ENCODE assay signal across 8 cellular contexts in the genomic region with DNA sequence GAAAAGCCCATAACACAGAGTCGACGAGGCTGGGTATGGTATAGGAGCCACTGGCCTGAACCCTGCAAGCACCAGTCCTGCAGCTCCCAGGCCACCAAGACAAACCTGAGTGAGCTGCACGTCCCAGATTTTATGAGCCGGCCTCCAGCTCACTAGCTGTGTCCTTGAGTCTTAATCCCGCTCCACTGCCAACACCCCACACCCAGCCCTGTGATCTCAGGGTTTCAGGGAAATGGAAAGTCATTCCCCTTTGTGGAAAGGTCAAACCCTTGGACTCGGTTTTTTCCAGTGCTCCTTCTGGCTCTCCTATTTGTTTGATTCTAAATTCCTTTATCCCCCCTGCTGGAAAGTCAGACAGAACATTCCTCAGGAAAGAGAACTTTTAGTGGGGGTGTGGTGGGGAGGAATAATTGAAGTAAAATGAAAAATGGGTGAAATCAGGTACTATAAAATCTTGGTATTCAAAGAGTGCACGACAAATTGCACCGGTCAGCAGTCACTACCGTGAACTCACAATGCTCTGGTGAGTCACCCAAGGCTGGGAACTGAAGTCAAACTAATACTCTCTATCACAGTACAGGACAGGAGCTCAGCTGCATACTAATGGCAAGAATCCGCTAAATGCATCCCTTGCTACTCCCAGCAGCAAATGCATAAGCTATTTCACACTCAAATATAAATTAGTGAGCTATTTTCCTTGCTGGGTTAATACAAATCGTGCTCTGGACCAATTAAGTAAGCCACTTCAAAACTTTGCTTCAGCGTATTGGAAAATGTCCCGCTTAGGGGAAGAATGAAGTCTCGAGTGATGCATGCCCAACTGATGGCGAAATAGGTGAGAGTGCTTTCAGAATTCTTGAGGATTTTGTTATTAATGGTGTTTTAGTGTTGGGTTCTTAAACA. TPM values are rescaled to one million over a fixed set of nuclear protein-coding genes. Genes with fewer than 3 reads are reported as not detected.
DNase-seq lines count a peak whose midpoint lies in the region; ATAC-seq, FAIRE-seq and TF ChIP-seq lines count a peak whose summit lies in the region.

No MANE protein-coding gene starts in this region.

- no peaks in the 10 kb centered on the region for H3K27me3 ChIP-seq in endothelial cell of umbilical vein (ENCODE audit: control insufficient read depth in 2 of 2, insufficient read depth in 2 of 2, low read length in 2 of 2)

- H3K36me3 Mint-ChIP-seq in nephron progenitor cell (ENCODE audit: low read depth), result no peaks in the 10 kb centered on the region
- H3K36me3 Mint-ChIP-seq in natural killer cell treated with Interleukin-12 subunit alpha and Interleukin-12 subunit beta and Interleukin-15 and Interleukin-18, amount 100 ng/mL, for 72 hours, result no peaks in the 10 kb centered on the region

- dilution Hi-C loops in endothelial cell of umbilical vein (cut with MboI; ENCODE audit: extremely low pct_ligation_motif_present, low sequenced_read_pairs), result no loop called here

- ATAC-seq in natural killer cell treated with Interleukin-12 subunit alpha and Interleukin-12 subunit beta and Interleukin-15 and Interleukin-18, amount 100 ng/mL, for 72 hours, result no peak
- ATAC-seq in HG02852 (IDR thresholded peaks at IDR 0.05; ENCODE audit: unreplicated experiment), result no peak

- no peak overlapping the region for H2AFZ ChIP-seq in endothelial cell of umbilical vein (ENCODE audit: low read depth, low read length)

- DNase-seq in AG09309 (ENCODE audit: low read depth), result peak; percentile 32
- peak; percentile 57 for DNase-seq in NCI-H460 (ENCODE audit: extremely low read depth, low read depth)
- peak; percentile 72 for DNase-seq in endothelial cell of umbilical vein (ENCODE audit: low read depth, low spot score)
- peak; percentile 21 for DNase-seq in nephron progenitor cell
- DNase-seq in OCI-M2 (lab: John Stamatoyannopoulos, UW; ENCODE audit: unreplicated experiment), result no peak
- DNase-seq in natural killer cell treated with Interleukin-12 subunit alpha and Interleukin-12 subunit beta and Interleukin-15 and Interleukin-18, amount 100 ng/mL, for 72 hours (ENCODE audit: low spot score), result no peak
- no peak for DNase-seq in COLO668 (lab: John Stamatoyannopoulos, UW; ENCODE audit: unreplicated experiment)

- no peaks in the 10 kb centered on the region for H3K9me1 ChIP-seq in endothelial cell of umbilical vein (replicated peaks; ENCODE audit: control insufficient read depth, extremely low read depth, insufficient read depth, low read length)

- H4K20me1 ChIP-seq in endothelial cell of umbilical vein (replicated peaks; ENCODE audit: control insufficient read depth, extremely low read depth, insufficient read depth, low read length), result no peaks in the 10 kb centered on the region

- no TSS peak for BruUV-seq in endothelial cell of umbilical vein (replicated peaks; lab: Mats Ljungman, UMichigan)

- TF ChIP-seq CTCF in AG09309 (IDR thresholded peaks at IDR 0.05; ENCODE audit: control insufficient read depth, insufficient read depth, low read depth, low read length, missing control alignments), result no peak
- TF ChIP-seq CTCF in endothelial cell of umbilical vein (IDR thresholded peaks at IDR 0.05; ENCODE audit: extremely low read depth in 1 of 2, insufficient read depth in 1 of 2, low read depth in 1 of 2, low read length in 2 of 2), result no peak
- no peak for TF ChIP-seq CTCF in nephron progenitor cell (IDR thresholded peaks at IDR 0.05)

- H3K79me2 ChIP-seq in endothelial cell of umbilical vein (ENCODE audit: control insufficient read depth, insufficient read depth, low read length), result peaks cover 29% of the 10 kb centered on the region

- H3K27ac ChIP-seq in endothelial cell of umbilical vein (ENCODE audit: insufficient read depth, low read depth, low read length), result peak overlapping the region; percentile 34

- peak overlapping the region; percentile 47 for H3K4me3 Mint-ChIP-seq in nephron progenitor cell
- H3K4me3 Mint-ChIP-seq in natural killer cell treated with Interleukin-12 subunit alpha and Interleukin-12 subunit beta and Interleukin-15 and Interleukin-18, amount 100 ng/mL, for 72 hours, result no peak overlapping the region

- CTCF ChIA-PET in endothelial cell of umbilical vein (lab: Charles Lee), result interaction anchor here (1.0 to 3.1 kb wide), 6 partner anchors 9 to 99 kb away, joined by 3 to 18 read pairs (median 6); a partner anchor contains a TSS

- POLR2A ChIA-PET in endothelial cell of umbilical vein (lab: Charles Lee), result interaction anchor here (0.8 kb wide), 1 partner anchor 10 kb away, joined by 3 read pairs; no protein-coding TSS in a partner anchor

- peak overlapping the region; percentile 48 for H3K4me2 ChIP-seq in endothelial cell of umbilical vein (ENCODE audit: insufficient read depth, low read length)

- TF ChIP-seq POLR2A in endothelial cell of umbilical vein (IDR thresholded peaks at IDR 0.05; ENCODE audit: low read depth, low read length), result no peak

- H3K4me1 Mint-ChIP-seq in nephron progenitor cell, result peaks cover 46% of the 10 kb centered on the region
- peaks cover 0 to 7% of the 10 kb centered on the region in 2 donors for H3K4me1 Mint-ChIP-seq in natural killer cell treated with Interleukin-12 subunit alpha and Interleukin-12 subunit beta and Interleukin-15 and Interleukin-18, amount 100 ng/mL, for 72 hours (ENCODE audit: low read depth in 2 of 2)

- H3K4me1 ChIP-seq in endothelial cell of umbilical vein (ENCODE audit: control insufficient read depth, extremely low read depth, insufficient read depth, low read length), result peaks cover 29% of the 10 kb centered on the region

- no peaks in the 10 kb centered on the region for H3K9me3 ChIP-seq in endothelial cell of umbilical vein (replicated peaks; ENCODE audit: control insufficient read depth, insufficient read depth, low read length)

- peak; percentile 89 for FAIRE-seq in endothelial cell of umbilical vein (lab: Jason Lieb, UNC)

- no peaks in the 10 kb centered on the region for H3K9me3 Mint-ChIP-seq in nephron progenitor cell
- no peaks in the 10 kb centered on the region for H3K9me3 Mint-ChIP-seq in natural killer cell treated with Interleukin-12 subunit alpha and Interleukin-12 subunit beta and Interleukin-15 and Interleukin-18, amount 100 ng/mL, for 72 hours

- peaks cover 3% of the 10 kb centered on the region for H3K27me3 Mint-ChIP-seq in nephron progenitor cell (ENCODE audit: low read depth, poor library complexity)
- H3K27me3 Mint-ChIP-seq in natural killer cell treated with Interleukin-12 subunit alpha and Interleukin-12 subunit beta and Interleukin-15 and Interleukin-18, amount 100 ng/mL, for 72 hours, result no peaks in the 10 kb centered on the region

- H3K36me3 ChIP-seq in endothelial cell of umbilical vein (ENCODE audit: control insufficient read depth in 2 of 2, extremely low read depth in 1 of 2, insufficient read depth in 2 of 2, low read length in 2 of 2), result no peaks in the 10 kb centered on the region

- H3K4me3 ChIP-seq in AG09309 (ENCODE audit: control insufficient read depth, low read depth, low read length) (no peak overlapping the region), endothelial cell of umbilical vein (replicated peaks in 1 of 3; ENCODE audit: insufficient read depth in 1 of 3, low read depth in 1 of 3, low read length in 3 of 3) (peak overlapping the region in 1 of 3 experiments; percentile 6)

- H3K9ac ChIP-seq in endothelial cell of umbilical vein (replicated peaks; ENCODE audit: extremely low read depth, insufficient read depth, low read length), result peak overlapping the region; percentile 6

- intact Hi-C loops in endothelial cell of umbilical vein (cut with micrococcal nuclease), result loop anchor here (5.0 kb wide), 1 partner anchor 55 kb away; no protein-coding TSS in a partner anchor

- peak overlapping the region; percentile 90 for H3K27ac Mint-ChIP-seq in nephron progenitor cell
- H3K27ac Mint-ChIP-seq in natural killer cell treated with Interleukin-12 subunit alpha and Interleukin-12 subunit beta and Interleukin-15 and Interleukin-18, amount 100 ng/mL, for 72 hours, result no peak overlapping the region

TF ChIP-seq in endothelial cell of umbilical vein, 7 proteins besides CTCF, POLR2A, EP300 and RAD21:
- no peak for TF ChIP-seq GATA2 (IDR thresholded peaks at IDR 0.05; ENCODE audit: insufficient read depth, insufficient read length, low read depth, low read length)
- TF ChIP-seq FOS (IDR thresholded peaks at IDR 0.05; ENCODE audit: borderline replicate concordance, insufficient read depth, low read length), result peak; percentile 90
- TF ChIP-seq JUN (IDR thresholded peaks at IDR 0.05; ENCODE audit: borderline replicate concordance, insufficient read depth, insufficient read length, low read depth), result peak; percentile 78

RNA-seq across cellular contexts. Expression of a gene that starts 9.0 kb away (rescaled TPM):
- total RNA-seq in NCI-H460 (2014; rRNA removed; shearing (Covaris generic)), result 3.4 and 4.1 TPM in 2 replicates
- polyA plus RNA-seq in NCI-H460 (2014; cell fraction: nucleus; rRNA removed), result 11.9 and 12.1 TPM in 2 replicates
- 15.9 and 21.4 TPM in 2 replicates for total RNA-seq in endothelial cell of umbilical vein
- 4.2 and 4.4 TPM in 2 replicates for polyA plus RNA-seq in endothelial cell of umbilical vein
- 3.0 and 3.3 TPM in 2 replicates for polyA plus RNA-seq in endothelial cell of umbilical vein (2011; cell fraction: cytosol; rRNA removed)
- 16.4 and 17.2 TPM in 2 replicates for polyA plus RNA-seq in endothelial cell of umbilical vein (2011; cell fraction: nucleus; rRNA removed)
- polyA plus RNA-seq in endothelial cell of umbilical vein (2012), result 8.9 and 10.9 TPM in 2 replicates
- 10.4 and 13.7 TPM in 2 replicates for polyA minus RNA-seq in endothelial cell of umbilical vein
- polyA minus RNA-seq in endothelial cell of umbilical vein (2011; cell fraction: cytosol; rRNA and poly(A)+ RNA removed), result 4.4 TPM
- polyA minus RNA-seq in endothelial cell of umbilical vein (2011; cell fraction: nucleus; rRNA and poly(A)+ RNA removed), result 14.5 and 16.8 TPM in 2 replicates
- 1 to 10 TPM; 2.0 to 3.1 TPM for total RNA-seq in natural killer cell treated with Interleukin-12 subunit alpha and Interleukin-12 subunit beta and Interleukin-15 and Interleukin-18, amount 100 ng/mL, for 72 hours

Comparison
In these comparisons a context has a peak if more than half of its experiments do, and no peak if none do; other contexts are left out.
1. DNase-seq: peak in AG09309 (single experiment), NCI-H460 (single experiment), endothelial cell of umbilical vein (single experiment) and nephron progenitor cell (single experiment); none in OCI-M2 (single experiment), natural killer cell treated with Interleukin-12 subunit alpha and Interleukin-12 subunit beta and Interleukin-15 and Interleukin-18, amount 100 ng/mL, for 72 hours (single experiment) and COLO668 (single experiment).